ENCODE assay signal across 20 cellular contexts in genomic region chr7:37033141-37033540, GRCh38.
DNase-seq lines count a peak whose midpoint lies in the region; ATAC-seq and TF ChIP-seq lines count a peak whose summit lies in the region.
"Had no signal": no experiment of that assay in that cellular context is flagged by ENCODE, and none has a peak within 500 bp of the region (broad histone marks: within the 10 kb centered on the region; RNA-seq: fewer than 3 reads in every experiment).

No MANE protein-coding gene starts in this region.

- ATAC-seq in Panc1 (no peak), HG02870 (IDR thresholded peaks at IDR 0.05; ENCODE audit: unreplicated experiment) (no peak), HG02759 (IDR thresholded peaks at IDR 0.05; ENCODE audit: unreplicated experiment) (no peak)

- no peaks in the 10 kb centered on the region for H3K36me3 ChIP-seq in Panc1 (ENCODE audit: control insufficient read depth, insufficient read depth, low read length)

- peaks cover 61% of the 10 kb centered on the region; the same call in 1 of the 2 replicates for H3K9me3 ChIP-seq in Panc1 (ENCODE audit: control insufficient read depth, insufficient read depth, low read depth, low read length)

- H3K9me3 Mint-ChIP-seq in mesothelial cell of epicardium (peaks cover 18% of the 10 kb centered on the region), type B pancreatic cell (peaks cover 15% of the 10 kb centered on the region), endothelial cell (ENCODE audit: unreplicated experiment) (no peaks in the 10 kb centered on the region)

- no peaks in the 10 kb centered on the region for H3K27me3 ChIP-seq in Panc1 (ENCODE audit: control insufficient read depth, insufficient read depth, low read length)
- no peaks in the 10 kb centered on the region for H3K27me3 ChIP-seq in dorsolateral prefrontal cortex
- H3K27me3 ChIP-seq: BLaER1 treated with 17β-estradiol and CSF1 and Interleukin-3, amounts not matched to agents 10 nM and 100 nM had no signal

- H3K4me1 ChIP-seq in Panc1 (ENCODE audit: control insufficient read depth, insufficient read depth, low read length): peaks cover 14% of the 10 kb centered on the region

- DNase-seq in Panc1 (ENCODE audit: low read depth, low spot score) (no peak), dorsolateral prefrontal cortex (no peak), mesothelial cell of epicardium (ENCODE audit: low spot score in 2 of 2, unreplicated experiment in 2 of 2) (no peak), type B pancreatic cell (ENCODE audit: extremely low spot score, unreplicated experiment) (no peak), endothelial cell (ENCODE audit: low spot score) (no peak), NCI-H1436 (lab: John Stamatoyannopoulos, UW) (no peak)
- DNase-seq: DND-41; HCEC 1CT; NCI-H1105 treated with DMSO at 0.1 percent for 48 hours; NCI-H187; NCI-H446; NCI-H69; NK-92 treated with Interleukin-12 subunit alpha and Interleukin-12 subunit beta, amount 100 ng/mL, for 24 hours; OCI-M1; RPMI8226; SIG-M5 had no signal

- H3K27ac ChIP-seq in Panc1 (ENCODE audit: low read length): peak overlapping the region; percentile 78
- H3K27ac ChIP-seq in dorsolateral prefrontal cortex: peak overlapping the region in 57 of 59 donors; percentile 19 to 97 (median 88)
- H3K27ac ChIP-seq: BLaER1 treated with 17β-estradiol and CSF1 and Interleukin-3, amounts not matched to agents 10 nM and 100 nM had no signal

- TF ChIP-seq CTCF in Panc1 (IDR thresholded peaks at IDR 0.05) (no peak), dorsolateral prefrontal cortex (IDR thresholded peaks at IDR 0.05 in 54 of 56, conservative IDR thresholded peaks at IDR 0.05 in 2 of 56; ENCODE audit: low read depth in 1 of 56, partially characterized antibody in 56 of 56) (no peak), mesothelial cell of epicardium (IDR thresholded peaks at IDR 0.05; ENCODE audit: unreplicated experiment) (no peak), type B pancreatic cell (conservative IDR thresholded peaks at IDR 0.05) (no peak), endothelial cell (IDR thresholded peaks at IDR 0.05; ENCODE audit: unreplicated experiment) (no peak)

- H3K4me3 Mint-ChIP-seq in mesothelial cell of epicardium (no peak overlapping the region), type B pancreatic cell (no peak overlapping the region), endothelial cell (ENCODE audit: unreplicated experiment) (no peak overlapping the region)
- H3K4me3 Mint-ChIP-seq: IgD-negative memory B cell had no signal

- POLR2A ChIA-PET in Panc1 (lab: Charles Lee): no interaction called here

- H3K36me3 Mint-ChIP-seq in mesothelial cell of epicardium: no peaks in the 10 kb centered on the region
- H3K36me3 Mint-ChIP-seq in type B pancreatic cell: peaks cover 7% of the 10 kb centered on the region
- H3K36me3 Mint-ChIP-seq in endothelial cell (ENCODE audit: low read depth, unreplicated experiment): peaks cover 10% of the 10 kb centered on the region

- BruUV-seq in Panc1 (replicated peaks; lab: Mats Ljungman, UMichigan): no TSS peak

- in situ Hi-C loops in Panc1 (cut with HindIII; ENCODE audit: low pct_unique_long_range_greater_than_20kb, low sequenced_read_pairs): no loop called here

- H3K4me3 ChIP-seq in Panc1 (ENCODE audit: low read depth in 2 of 2, low read length in 2 of 2) (no peak overlapping the region), dorsolateral prefrontal cortex (no peak overlapping the region)
- H3K4me3 ChIP-seq: BLaER1 treated with 17β-estradiol and CSF1 and Interleukin-3, amounts not matched to agents 10 nM and 100 nM had no signal

- H3K27me3 Mint-ChIP-seq in mesothelial cell of epicardium (ENCODE audit: low read depth) (no peaks in the 10 kb centered on the region), type B pancreatic cell (no peaks in the 10 kb centered on the region), endothelial cell (ENCODE audit: unreplicated experiment) (no peaks in the 10 kb centered on the region)
- H3K27me3 Mint-ChIP-seq: IgD-negative memory B cell had no signal

- H3K27ac Mint-ChIP-seq in mesothelial cell of epicardium: peak overlapping the region; percentile 41
- peak overlapping the region; percentile 98 for H3K27ac Mint-ChIP-seq in type B pancreatic cell
- no peak overlapping the region for H3K27ac Mint-ChIP-seq in endothelial cell (ENCODE audit: unreplicated experiment)
- H3K27ac Mint-ChIP-seq: IgD-negative memory B cell had no signal

- CTCF ChIA-PET in Panc1 (lab: Charles Lee): no interaction called here

- intact Hi-C loops in Panc1 (cut with micrococcal nuclease; ENCODE audit: unreplicated experiment): no loop called here
- intact Hi-C loops in dorsolateral prefrontal cortex (cut with DNase I): no loop called here

- H3K4me1 Mint-ChIP-seq in mesothelial cell of epicardium (peaks cover 28% of the 10 kb centered on the region), type B pancreatic cell (ENCODE audit: unreplicated experiment) (peaks cover 32% of the 10 kb centered on the region), endothelial cell (ENCODE audit: unreplicated experiment) (peaks cover 3% of the 10 kb centered on the region)
